31 cellular contexts compared by ENCODE assay signal in the genomic region with DNA sequence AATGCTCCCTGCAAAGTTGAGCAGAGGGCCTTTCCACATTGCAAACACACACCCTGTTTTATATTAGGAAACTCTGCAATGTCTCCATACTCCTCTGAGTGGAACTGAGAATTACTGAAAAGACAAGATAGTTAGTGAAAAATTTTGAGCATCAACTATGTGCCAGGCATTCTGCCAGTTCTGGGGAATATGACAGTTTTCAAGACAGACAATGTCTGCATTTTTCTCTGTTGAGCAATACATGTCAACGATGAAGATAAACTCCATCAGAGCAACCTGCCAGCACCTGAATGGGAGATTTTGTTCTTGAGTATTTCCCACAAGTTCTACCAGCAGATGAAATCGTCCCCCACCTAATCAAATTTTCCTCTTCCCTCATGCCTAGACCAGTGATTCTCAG.
"Had no signal": no experiment of that assay in that cellular context is flagged by ENCODE, and none has a peak within 500 bp of the region (broad histone marks: within the 10 kb centered on the region; RNA-seq: fewer than 3 reads in every experiment).

No MANE protein-coding gene starts in this region.

- H3K4me3 Mint-ChIP-seq: activated B cell treated with CpG ODN at 0.5 μM for 24 hours; activated CD8-positive, alpha-beta T cell treated with anti-CD3 and anti-CD28 coated beads for 36 hours; activated naive CD8-positive, alpha-beta T cell treated with anti-CD3 and anti-CD28 coated beads for 36 hours; activated naive CD8-positive, alpha-beta T cell treated with anti-CD3 and anti-CD28 coated beads, Interleukin-2, amount 50 U/mL, for 24 hours; activated T-cell treated with anti-CD3 and anti-CD28 coated beads, Interleukin-2, amount 50 U/mL, for 4 hours; activated T-helper 17 cell treated with anti-CD3 and anti-CD28 coated beads, Interleukin-2, amount 50 U/mL, for 72 hours; brain; T-helper 17 cell; T-helper 2 cell treated with Interferon-gamma antibody and Interleukin-4, amounts not matched to agents 5 μg/mL and 100 μg/mL, for 36 hours had no signal

- H3K27ac Mint-ChIP-seq: activated B cell treated with CpG ODN at 0.5 μM for 24 hours; activated CD8-positive, alpha-beta T cell treated with anti-CD3 and anti-CD28 coated beads for 36 hours; activated naive CD8-positive, alpha-beta T cell treated with anti-CD3 and anti-CD28 coated beads for 36 hours; activated naive CD8-positive, alpha-beta T cell treated with anti-CD3 and anti-CD28 coated beads, Interleukin-2, amount 50 U/mL, for 24 hours; activated T-helper 17 cell treated with anti-CD3 and anti-CD28 coated beads, Interleukin-2, amount 50 U/mL, for 72 hours; T-helper 17 cell; T-helper 2 cell treated with Interferon-gamma antibody and Interleukin-4, amounts not matched to agents 5 μg/mL and 100 μg/mL, for 36 hours had no signal

- DNase-seq: activated B cell treated with CpG ODN at 0.5 μM for 24 hours; activated CD4-positive, alpha-beta T cell treated with anti-CD3 and anti-CD28 coated beads for 48 hours; activated CD4-positive, alpha-beta T cell treated with anti-CD3 and anti-CD28 coated beads, Interleukin-2, amount 50 U/mL, for 1 hour; activated CD4-positive, alpha-beta T cell treated with anti-CD3 and anti-CD28 coated beads, Interleukin-2, amount 50 U/mL, for 48 hours; activated CD8-positive, alpha-beta memory T cell treated with anti-CD3 and anti-CD28 coated beads for 24 hours; activated CD8-positive, alpha-beta T cell treated with anti-CD3 and anti-CD28 coated beads for 36 hours; activated effector memory CD4-positive, alpha-beta T cell treated with Interleukin-2 at 50 U/mL for 16 hours; activated gamma-delta T cell treated with Interleukin-2 at 50 U/mL for 16 hours; activated naive CD4-positive, alpha-beta T cell treated with anti-CD3 and anti-CD28 coated beads, Interleukin-2, amount 50 U/mL, for 16 hours; activated naive CD4-positive, alpha-beta T cell treated with Interleukin-2 at 50 U/mL for 16 hours; activated naive CD8-positive, alpha-beta T cell treated with anti-CD3 and anti-CD28 coated beads for 36 hours; activated naive CD8-positive, alpha-beta T cell treated with anti-CD3 and anti-CD28 coated beads, Interleukin-2, amount 50 U/mL, for 24 hours; activated T-cell treated with anti-CD3 and anti-CD28 coated beads, Interleukin-2, amount 50 U/mL, for 4 hours; cortex of kidney; dermis blood vessel endothelial cell; effector CD4-positive, alpha-beta T cell; foreskin fibroblast; T-helper 1 cell; T-helper 17 cell; T1000; WERI-Rb-1 had no signal

- H3K36me3 ChIP-seq: breast epithelium, cardiac muscle cell, WERI-Rb-1 had no signal

- H3K4me1 ChIP-seq: ascending aorta, breast epithelium had no signal

- H3K4me1 Mint-ChIP-seq: activated B cell treated with CpG ODN at 0.5 μM for 24 hours; activated naive CD8-positive, alpha-beta T cell treated with anti-CD3 and anti-CD28 coated beads for 36 hours; activated naive CD8-positive, alpha-beta T cell treated with anti-CD3 and anti-CD28 coated beads, Interleukin-2, amount 50 U/mL, for 24 hours; activated T-helper 17 cell treated with anti-CD3 and anti-CD28 coated beads, Interleukin-2, amount 50 U/mL, for 72 hours; T-helper 17 cell had no signal

- H3K4me3 ChIP-seq: ascending aorta, breast epithelium, cardiac muscle cell had no signal

- H3K27ac ChIP-seq: ascending aorta, breast epithelium, cardiac muscle cell, WERI-Rb-1 had no signal

- ATAC-seq: activated CD4-positive, CD25-positive, alpha-beta regulatory T cell treated with anti-CD3 and anti-CD28 coated beads, Interleukin-2, amount 50 U/mL, for 24 hours; activated CD8-positive, alpha-beta T cell treated with anti-CD3 and anti-CD28 coated beads for 36 hours; activated naive CD8-positive, alpha-beta T cell treated with anti-CD3 and anti-CD28 coated beads, Interleukin-2, amount 50 U/mL, for 24 hours; activated T-cell treated with anti-CD3 and anti-CD28 coated beads, Interleukin-2, amount 50 U/mL, for 4 hours; activated T-helper 17 cell treated with anti-CD3 and anti-CD28 coated beads, Interleukin-2, amount 50 U/mL, for 72 hours; esophagus mucosa; T-helper 17 cell had no signal

- H3K27me3 ChIP-seq: ascending aorta, breast epithelium, cardiac muscle cell had no signal

- FAIRE-seq: colon, frontal cortex had no signal

- H3K27me3 Mint-ChIP-seq: activated CD8-positive, alpha-beta T cell treated with anti-CD3 and anti-CD28 coated beads for 36 hours; activated naive CD8-positive, alpha-beta T cell treated with anti-CD3 and anti-CD28 coated beads for 36 hours; activated naive CD8-positive, alpha-beta T cell treated with anti-CD3 and anti-CD28 coated beads, Interleukin-2, amount 50 U/mL, for 24 hours; activated T-helper 17 cell treated with anti-CD3 and anti-CD28 coated beads, Interleukin-2, amount 50 U/mL, for 72 hours; brain; T-helper 17 cell had no signal
